In the genomic region with DNA sequence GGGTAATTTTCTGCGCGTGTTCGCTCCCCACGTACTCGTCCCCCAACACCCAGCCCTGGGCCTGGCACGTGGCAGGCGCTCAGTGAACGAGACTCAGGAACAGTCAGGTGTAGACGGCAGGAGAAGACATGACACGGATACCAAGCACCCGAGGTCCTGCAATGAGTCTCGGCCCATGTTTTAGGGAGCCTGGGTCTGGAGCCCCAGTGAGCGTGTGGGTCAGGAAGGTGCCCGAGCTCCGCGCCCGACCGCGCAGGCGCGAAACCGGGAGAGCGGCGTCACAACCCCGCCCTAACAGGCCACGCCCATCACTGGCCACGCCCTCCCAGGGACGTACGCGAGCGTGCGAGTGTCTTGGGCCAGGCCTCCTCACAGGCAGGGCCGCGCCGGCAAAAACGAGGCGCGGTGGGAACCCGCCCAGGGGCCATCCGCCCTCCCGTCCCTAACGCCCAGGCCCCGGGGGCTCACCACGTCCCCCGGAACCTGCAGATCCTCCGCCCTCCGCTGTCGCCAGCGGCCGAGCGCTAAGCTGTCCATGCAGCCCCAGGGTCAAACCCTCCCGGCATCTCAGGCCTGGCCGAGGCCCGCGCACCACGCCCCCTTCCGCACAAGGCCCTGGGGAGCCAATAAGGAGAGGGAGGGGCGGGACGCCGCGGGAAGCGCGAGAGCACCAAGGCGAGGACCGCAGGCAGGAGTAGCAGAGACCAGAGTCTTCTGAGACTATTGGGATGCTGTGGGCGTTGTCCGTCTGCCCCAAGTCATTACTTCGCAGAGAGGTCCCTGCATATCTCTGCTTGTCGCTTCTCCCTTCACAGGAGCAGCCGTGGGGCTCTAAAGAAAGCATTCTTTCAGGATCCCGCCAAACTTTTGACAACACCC, we compare ENCODE assay signal across 8 cellular contexts.
DNase-seq lines count a peak whose midpoint lies in the region; ATAC-seq and TF ChIP-seq lines count a peak whose summit lies in the region.

A gene (minus strand): TSS at position 595 of the 879 bp plus-strand sequence. CDS start 58 bp downstream, at position 537.

- H3K4me3 ChIP-seq in AG09309 (ENCODE audit: control insufficient read depth, low read depth, low read length) = peak within 1 kb of the TSS; percentile 82

- ATAC-seq in GM19025 (IDR thresholded peaks at IDR 0.05; ENCODE audit: low read depth, unreplicated experiment) = peak; percentile 82
- ATAC-seq in HG03280 (IDR thresholded peaks at IDR 0.05; ENCODE audit: unreplicated experiment) = peak; percentile 82
- peak; percentile 79 for ATAC-seq in central memory CD8-positive, alpha-beta T cell (replicated peaks; ENCODE audit: extremely low read depth, poor library complexity, severe bottlenecking)

- peak within 1 kb of the TSS; percentile 93 for H3K27ac Mint-ChIP-seq in central memory CD8-positive, alpha-beta T cell (ENCODE audit: low read depth)

- peak within 1 kb of the TSS; percentile 89 for H3K4me3 Mint-ChIP-seq in central memory CD8-positive, alpha-beta T cell

- DNase-seq in AG09309 (ENCODE audit: low read depth) (peak; percentile 85), NCI-H345 (lab: John Stamatoyannopoulos, UW) (peak; percentile 91), islet precursor cell (peak; percentile 98)
- DNase-seq in activated CD4-positive, CD25-positive, alpha-beta regulatory T cell treated with anti-CD3 and anti-CD28 coated beads, Interleukin-2, amount 50 U/mL, for 16 hours (ENCODE audit: low read depth, low spot score) = peak; percentile 97
- peak; percentile 97 to 100 for DNase-seq in central memory CD8-positive, alpha-beta T cell (ENCODE audit: low spot score in 2 of 2)
- peak; percentile 99 for DNase-seq in stimulated activated CD4-positive, alpha-beta T cell treated with anti-CD3 and anti-CD28 coated beads, Interleukin-12 subunit alpha, Interleukin-12 subunit beta, amount 100 ng/mL, for 4 hours

- TF ChIP-seq CTCF in AG09309 (IDR thresholded peaks at IDR 0.05; ENCODE audit: control insufficient read depth, insufficient read depth, low read depth, low read length, missing control alignments) = no peak

- H3K36me3 Mint-ChIP-seq in central memory CD8-positive, alpha-beta T cell (ENCODE audit: insufficient read depth) = peaks cover 18% of the 10 kb centered on the region

- no peaks in the 10 kb centered on the region for H3K27me3 Mint-ChIP-seq in central memory CD8-positive, alpha-beta T cell

- no peaks in the 10 kb centered on the region for H3K9me3 Mint-ChIP-seq in central memory CD8-positive, alpha-beta T cell

- H3K4me1 Mint-ChIP-seq in central memory CD8-positive, alpha-beta T cell = peaks cover 55% of the 10 kb centered on the region

Comparison
In these comparisons a context has a peak if more than half of its experiments do, and no peak if none do; other contexts are left out.
1. Peak in every context shown above with its lines: DNase-seq, ATAC-seq and H3K4me3 ChIP-seq.